ENCODE assay signal across 10 cellular contexts in genomic region chr3:186532641-186533072, GRCh38. TPM values are rescaled to one million over a fixed set of nuclear protein-coding genes. Genes with fewer than 3 reads are reported as not detected.
DNase-seq lines count a peak whose midpoint lies in the region; ATAC-seq and TF ChIP-seq lines count a peak whose summit lies in the region.
"Had no signal": no experiment of that assay in that cellular context is flagged by ENCODE, and none has a peak within 500 bp of the region (broad histone marks: within the 10 kb centered on the region; RNA-seq: fewer than 3 reads in every experiment).

No MANE protein-coding gene starts in this region.

- no peaks in the 10 kb centered on the region for H3K4me1 ChIP-seq in upper lobe of right lung

- peaks cover 4 to 23% of the 10 kb centered on the region in 2 donors for H3K36me3 Mint-ChIP-seq in activated naive CD4-positive, alpha-beta T cell treated with anti-CD3 and anti-CD28 coated beads, Interleukin-2, amount 50 U/mL, for 72 hours

- TF ChIP-seq CTCF in upper lobe of right lung (IDR thresholded peaks at IDR 0.05) (no peak), omental fat pad (IDR thresholded peaks at IDR 0.05) (no peak)

- H3K27ac Mint-ChIP-seq in activated naive CD4-positive, alpha-beta T cell treated with anti-CD3 and anti-CD28 coated beads, Interleukin-2, amount 50 U/mL, for 72 hours = peak overlapping the region; percentile 73 to 89

- peaks cover 0 to 18% of the 10 kb centered on the region in 2 donors for H3K9me3 Mint-ChIP-seq in activated naive CD4-positive, alpha-beta T cell treated with anti-CD3 and anti-CD28 coated beads, Interleukin-2, amount 50 U/mL, for 72 hours
- H3K9me3 Mint-ChIP-seq: activated T-cell treated with anti-CD3 and anti-CD28 coated beads, Interleukin-2, amount 50 U/mL, for 4 hours had no signal

- no peaks in the 10 kb centered on the region for H3K9me3 ChIP-seq in upper lobe of right lung

- intact Hi-C loops in upper lobe of right lung (cut with DNase I) = loop anchor here (10.0 kb wide), 2 partner anchors 268 to 548 kb away; no protein-coding TSS in a partner anchor

- no peaks in the 10 kb centered on the region for H3K36me3 ChIP-seq in upper lobe of right lung

- no peak overlapping the region for H3K4me3 ChIP-seq in upper lobe of right lung
- H3K4me3 ChIP-seq: K562 had no signal

- H3K27ac ChIP-seq in upper lobe of right lung = no peak overlapping the region

- no peak for ATAC-seq in activated naive CD4-positive, alpha-beta T cell treated with anti-CD3 and anti-CD28 coated beads, Interleukin-2, amount 50 U/mL, for 72 hours
- ATAC-seq in HG03378 (IDR thresholded peaks at IDR 0.05; ENCODE audit: unreplicated experiment) (peak; percentile 52), upper lobe of right lung (peak; percentile 60), omental fat pad (ENCODE audit: low FRiP score) (no peak)
- ATAC-seq: activated T-cell treated with anti-CD3 and anti-CD28 coated beads, Interleukin-2, amount 50 U/mL, for 4 hours; K562 had no signal

- no peak for DNase-seq in activated naive CD4-positive, alpha-beta T cell treated with anti-CD3 and anti-CD28 coated beads, Interleukin-2, amount 50 U/mL, for 72 hours (ENCODE audit: low spot score in 2 of 2)
- no peak for DNase-seq in activated naive CD4-positive, alpha-beta T cell (lab: John Stamatoyannopoulos, UW)
- DNase-seq in UCSD-AML1 (lab: John Stamatoyannopoulos, UW; ENCODE audit: unreplicated experiment) = peak; percentile 34
- no peak for DNase-seq in upper lobe of right lung
- DNase-seq in NCI-H1417 treated with DMSO at 0.1 percent for 48 hours (lab: John Stamatoyannopoulos, UW) = no peak
- no peak for DNase-seq in HK-2 (ENCODE audit: unreplicated experiment)
- no peak for DNase-seq in omental fat pad (ENCODE audit: low spot score)
- DNase-seq: activated T-cell treated with anti-CD3 and anti-CD28 coated beads, Interleukin-2, amount 50 U/mL, for 4 hours had no signal

- H3K27me3 ChIP-seq in upper lobe of right lung = no peaks in the 10 kb centered on the region

RNA-seq across cellular contexts. Expression of gene CRYGS, which starts 11.5 kb away (rescaled TPM):
- 1 to 10 TPM; 3.1 to 3.9 TPM for total RNA-seq in activated naive CD4-positive, alpha-beta T cell treated with anti-CD3 and anti-CD28 coated beads, Interleukin-2, amount 50 U/mL, for 72 hours
- total RNA-seq in upper lobe of right lung (3.8 TPM), omental fat pad (1 to 10 TPM in 3 of 4 donors, under 1 TPM in 1; 0.93 to 6.5 (median 3.4) TPM)

RNA-seq across cellular contexts. Expression of gene TBCCD1, which starts 34.5 kb away (rescaled TPM):
- 10 to 100 TPM; 10.0 to 14.8 TPM for total RNA-seq in activated naive CD4-positive, alpha-beta T cell treated with anti-CD3 and anti-CD28 coated beads, Interleukin-2, amount 50 U/mL, for 72 hours
- 11.3 TPM for total RNA-seq in upper lobe of right lung
- total RNA-seq in omental fat pad = 10 to 100 TPM; 10.0 to 18.9 (median 16.1) TPM

RNA-seq across cellular contexts. Expression of gene DNAJB11, which starts 37.9 kb away (rescaled TPM):
- total RNA-seq in activated naive CD4-positive, alpha-beta T cell treated with anti-CD3 and anti-CD28 coated beads, Interleukin-2, amount 50 U/mL, for 72 hours = 10 to 100 TPM; 30.3 to 44.8 TPM
- total RNA-seq in upper lobe of right lung = 43.8 TPM
- 10 to 100 TPM; 43.7 to 69.9 (median 47.8) TPM for total RNA-seq in omental fat pad

Comparison
In these comparisons a context has a peak if more than half of its experiments do, and no peak if none do; other contexts are left out.
1. ATAC-seq: peak in HG03378 (single experiment) and upper lobe of right lung (single experiment); none in activated naive CD4-positive, alpha-beta T cell treated with anti-CD3 and anti-CD28 coated beads, Interleukin-2, amount 50 U/mL, for 72 hours (0 of 2) and omental fat pad (single experiment).